ENCODE assay signal across 18 cellular contexts in the genomic region with DNA sequence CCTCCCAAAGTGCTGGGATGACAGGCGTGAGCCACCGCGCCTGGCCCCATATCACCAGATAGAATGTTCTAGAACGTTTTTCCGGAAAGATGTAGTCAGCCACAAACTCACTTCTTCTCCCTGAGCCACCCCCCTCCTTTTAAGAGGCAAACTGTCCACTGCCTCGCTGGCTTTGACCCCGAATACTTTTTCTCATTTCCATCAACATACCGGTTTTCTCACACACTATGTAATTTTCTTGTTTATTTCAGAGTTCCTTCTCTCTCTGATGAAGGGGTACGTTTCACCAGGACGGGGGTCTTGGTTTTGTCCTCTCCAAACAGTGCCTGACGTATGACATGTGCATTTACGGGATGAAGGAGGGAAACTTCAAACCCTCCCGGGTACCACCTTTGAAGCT.
"Had no signal": no experiment of that assay in that cellular context is flagged by ENCODE, and none has a peak within 500 bp of the region (broad histone marks: within the 10 kb centered on the region; RNA-seq: fewer than 3 reads in every experiment).

No MANE protein-coding gene starts in this region.

- H3K4me3 ChIP-seq: coronary artery, mucosa of descending colon, pancreas, smooth muscle cell had no signal

- H3K36me3 Mint-ChIP-seq: naive thymus-derived CD8-positive, alpha-beta T cell had no signal

- H3K4me3 Mint-ChIP-seq: naive thymus-derived CD8-positive, alpha-beta T cell; neural crest cell; stimulated activated naive B cell treated with anti-CD40 and anti-IgM and Interleukin-4, amounts not matched to agents 10 μg/mL and 1 μg/mL and 100 μg/mL, for 72 hours; stimulated activated naive CD8-positive, alpha-beta T cell treated with anti-CD3 and anti-CD28 coated beads, Interleukin-15, amount 100 ng/mL, for 72 hours had no signal

- H3K4me2 ChIP-seq: smooth muscle cell had no signal

- H3K27me3 Mint-ChIP-seq: stimulated activated naive CD8-positive, alpha-beta T cell treated with anti-CD3 and anti-CD28 coated beads, Interleukin-15, amount 100 ng/mL, for 72 hours had no signal

- H3K4me1 ChIP-seq: pancreas had no signal

- H3K4me1 Mint-ChIP-seq: naive thymus-derived CD8-positive, alpha-beta T cell; stimulated activated naive B cell treated with anti-CD40 and anti-IgM and Interleukin-4, amounts not matched to agents 10 μg/mL and 1 μg/mL and 100 μg/mL, for 72 hours; stimulated activated naive CD8-positive, alpha-beta T cell treated with anti-CD3 and anti-CD28 coated beads, Interleukin-15, amount 100 ng/mL, for 72 hours had no signal

- H3K27me3 ChIP-seq: pancreas had no signal

- H3K27ac Mint-ChIP-seq: naive thymus-derived CD8-positive, alpha-beta T cell; progenitor cell of endocrine pancreas; stimulated activated naive B cell treated with anti-CD40 and anti-IgM and Interleukin-4, amounts not matched to agents 10 μg/mL and 1 μg/mL and 100 μg/mL, for 72 hours; stimulated activated naive CD8-positive, alpha-beta T cell treated with anti-CD3 and anti-CD28 coated beads, Interleukin-15, amount 100 ng/mL, for 72 hours had no signal

- H3K9me3 ChIP-seq: mucosa of descending colon, pancreas had no signal

- ATAC-seq: mucosa of descending colon; naive thymus-derived CD8-positive, alpha-beta T cell; pancreas; right cardiac atrium; stimulated activated naive B cell treated with anti-CD40 and anti-IgM and Interleukin-4, amounts not matched to agents 10 μg/mL and 1 μg/mL and 100 μg/mL, for 72 hours; stimulated activated naive CD8-positive, alpha-beta T cell treated with anti-CD3 and anti-CD28 coated beads, Interleukin-15, amount 100 ng/mL, for 72 hours had no signal

- DNase-seq: effector CD4-positive, alpha-beta T cell; foreskin melanocyte; hippocampal formation; kidney glomerular epithelial cell; mammary epithelial cell; mucosa of descending colon; naive thymus-derived CD8-positive, alpha-beta T cell; nucleus accumbens; right cardiac atrium; stimulated activated CD4-positive, alpha-beta T cell treated with anti-CD3 and anti-CD28 coated beads, Interleukin-4, amount 100 ng/mL, for 4 hours; stimulated activated naive B cell treated with anti-CD40 and anti-IgM and Interleukin-4, amounts not matched to agents 10 μg/mL and 1 μg/mL and 100 μg/mL, for 72 hours; stimulated activated naive CD8-positive, alpha-beta T cell treated with anti-CD3 and anti-CD28 coated beads, Interleukin-15, amount 100 ng/mL, for 72 hours; trophoblast cell had no signal

- H3K27ac ChIP-seq: coronary artery, pancreas had no signal

- H3K36me3 ChIP-seq: pancreas had no signal
